1 cellular context compared by ENCODE assay signal in genomic region chr5:172045315-172045632, GRCh38.
A peak's percentile ranks its signal among the peaks of the same experiment; 100 is the strongest.
TF ChIP-seq lines count a peak whose summit lies in the region.

No MANE protein-coding gene starts in this region.

TF ChIP-seq in K562, 482 proteins besides CTCF, POLR2A, EP300 and RAD21 (continued from another document):
- TF ChIP-seq CEBPB (tag; IDR thresholded peaks at IDR 0.05) = peak; percentile 35
